In the genomic region with DNA sequence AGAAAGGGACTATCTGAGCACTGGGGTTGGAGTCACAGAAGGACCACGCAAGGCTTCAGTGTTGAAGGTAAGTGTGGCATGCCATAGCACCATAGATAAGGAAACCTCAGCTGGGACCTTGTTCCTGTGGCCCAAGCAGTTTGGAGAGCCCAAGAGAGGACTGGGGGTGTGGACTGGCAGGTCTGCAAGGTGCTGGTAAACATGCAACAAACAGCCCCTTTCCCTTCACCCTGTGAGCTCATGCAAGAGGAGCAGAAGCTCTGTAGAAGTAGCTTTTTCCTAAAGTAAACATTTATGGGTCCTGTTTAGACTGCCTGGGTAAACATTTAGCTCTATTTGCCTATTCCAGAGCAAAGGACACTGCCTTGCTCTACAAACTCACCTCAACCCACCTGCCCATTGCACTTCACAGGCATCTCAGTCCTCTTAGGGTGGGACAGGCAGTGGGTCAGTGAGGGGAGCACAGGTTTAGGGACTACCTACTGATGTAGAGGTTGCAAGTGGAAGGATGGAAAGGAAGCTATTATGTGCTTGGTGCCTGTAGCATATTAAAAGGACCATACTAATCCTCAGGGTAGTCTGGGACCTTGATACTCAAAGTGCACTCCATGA, we compare ENCODE assay signal across 1 cellular context.
TF ChIP-seq lines count a peak whose summit lies in the region.

No MANE protein-coding gene starts in this region.

TF ChIP-seq in HepG2, 621 proteins besides CTCF, POLR2A, EP300 and RAD21 (continued from another document and continues in another):
- TF ChIP-seq, protein P1, sequence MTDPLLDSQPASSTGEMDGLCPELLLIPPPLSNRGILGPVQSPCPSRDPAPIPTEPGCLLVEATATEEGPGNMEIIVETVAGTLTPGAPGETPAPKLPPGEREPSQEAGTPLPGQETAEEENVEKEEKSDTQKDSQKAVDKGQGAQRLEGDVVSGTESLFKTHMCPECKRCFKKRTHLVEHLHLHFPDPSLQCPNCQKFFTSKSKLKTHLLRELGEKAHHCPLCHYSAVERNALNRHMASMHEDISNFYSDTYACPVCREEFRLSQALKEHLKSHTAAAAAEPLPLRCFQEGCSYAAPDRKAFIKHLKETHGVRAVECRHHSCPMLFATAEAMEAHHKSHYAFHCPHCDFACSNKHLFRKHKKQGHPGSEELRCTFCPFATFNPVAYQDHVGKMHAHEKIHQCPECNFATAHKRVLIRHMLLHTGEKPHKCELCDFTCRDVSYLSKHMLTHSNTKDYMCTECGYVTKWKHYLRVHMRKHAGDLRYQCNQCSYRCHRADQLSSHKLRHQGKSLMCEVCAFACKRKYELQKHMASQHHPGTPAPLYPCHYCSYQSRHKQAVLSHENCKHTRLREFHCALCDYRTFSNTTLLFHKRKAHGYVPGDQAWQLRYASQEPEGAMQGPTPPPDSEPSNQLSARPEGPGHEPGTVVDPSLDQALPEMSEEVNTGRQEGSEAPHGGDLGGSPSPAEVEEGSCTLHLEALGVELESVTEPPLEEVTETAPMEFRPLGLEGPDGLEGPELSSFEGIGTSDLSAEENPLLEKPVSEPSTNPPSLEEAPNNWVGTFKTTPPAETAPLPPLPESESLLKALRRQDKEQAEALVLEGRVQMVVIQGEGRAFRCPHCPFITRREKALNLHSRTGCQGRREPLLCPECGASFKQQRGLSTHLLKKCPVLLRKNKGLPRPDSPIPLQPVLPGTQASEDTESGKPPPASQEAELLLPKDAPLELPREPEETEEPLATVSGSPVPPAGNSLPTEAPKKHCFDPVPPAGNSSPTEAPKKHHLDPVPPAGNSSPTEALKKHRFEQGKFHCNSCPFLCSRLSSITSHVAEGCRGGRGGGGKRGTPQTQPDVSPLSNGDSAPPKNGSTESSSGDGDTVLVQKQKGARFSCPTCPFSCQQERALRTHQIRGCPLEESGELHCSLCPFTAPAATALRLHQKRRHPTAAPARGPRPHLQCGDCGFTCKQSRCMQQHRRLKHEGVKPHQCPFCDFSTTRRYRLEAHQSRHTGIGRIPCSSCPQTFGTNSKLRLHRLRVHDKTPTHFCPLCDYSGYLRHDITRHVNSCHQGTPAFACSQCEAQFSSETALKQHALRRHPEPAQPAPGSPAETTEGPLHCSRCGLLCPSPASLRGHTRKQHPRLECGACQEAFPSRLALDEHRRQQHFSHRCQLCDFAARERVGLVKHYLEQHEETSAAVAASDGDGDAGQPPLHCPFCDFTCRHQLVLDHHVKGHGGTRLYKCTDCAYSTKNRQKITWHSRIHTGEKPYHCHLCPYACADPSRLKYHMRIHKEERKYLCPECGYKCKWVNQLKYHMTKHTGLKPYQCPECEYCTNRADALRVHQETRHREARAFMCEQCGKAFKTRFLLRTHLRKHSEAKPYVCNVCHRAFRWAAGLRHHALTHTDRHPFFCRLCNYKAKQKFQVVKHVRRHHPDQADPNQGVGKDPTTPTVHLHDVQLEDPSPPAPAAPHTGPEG (CRISPR knock-in tag; IDR thresholded peaks at IDR 0.05), result 0 out of 2 replicates have a peak, but pooled peaks have one; percentile 41
- TF ChIP-seq KLF16 (CRISPR knock-in tag; IDR thresholded peaks at IDR 0.05) (no peak), NCOA1 (CRISPR knock-in tag; IDR thresholded peaks at IDR 0.05) (0 out of 2 replicates have a peak, but pooled peaks have one; percentile 49), ZNF660 (CRISPR knock-in tag; IDR thresholded peaks at IDR 0.05; ENCODE audit: borderline replicate concordance, low read depth) (no peak), SKI (IDR thresholded peaks at IDR 0.05; ENCODE audit: partially characterized antibody) (no peak), MLX (CRISPR knock-in tag; IDR thresholded peaks at IDR 0.05) (no peak), ERF (CRISPR knock-in tag; IDR thresholded peaks at IDR 0.05) (no peak), KMT2A (CRISPR knock-in tag; IDR thresholded peaks at IDR 0.05) (no peak; the same call in 1 of the 2 replicates), CENPT (CRISPR knock-in tag; IDR thresholded peaks at IDR 0.05; ENCODE audit: low read depth) (no peak), ETV6 (CRISPR knock-in tag; conservative IDR thresholded peaks at IDR 0.05) (no peak), FOXP1 (IDR thresholded peaks at IDR 0.05) (peak; percentile 61; the same call in 1 of the 2 replicates), FOXP1 (CRISPR knock-in tag; IDR thresholded peaks at IDR 0.05) (peak; percentile 96), FOXA3 (CRISPR knock-in tag; IDR thresholded peaks at IDR 0.05) (peak; percentile 93), ZNF331 (CRISPR knock-in tag; IDR thresholded peaks at IDR 0.05) (no peak; the same call in 1 of the 2 replicates), ZNF709 (CRISPR knock-in tag; IDR thresholded peaks at IDR 0.05) (peak; percentile 71; the same call in 1 of the 2 replicates), HHEX (CRISPR knock-in tag; IDR thresholded peaks at IDR 0.05) (no peak), TRAFD1 (CRISPR knock-in tag; IDR thresholded peaks at IDR 0.05; ENCODE audit: borderline replicate concordance) (no peak), SETDB1 (CRISPR knock-in tag; IDR thresholded peaks at IDR 0.05; ENCODE audit: borderline replicate concordance) (no peak), RORA (CRISPR knock-in tag; IDR thresholded peaks at IDR 0.05) (no peak), HNRNPL (IDR thresholded peaks at IDR 0.05; ENCODE audit: low read depth, low read length) (no peak), MED8 (CRISPR knock-in tag; IDR thresholded peaks at IDR 0.05; ENCODE audit: insufficient replicate concordance) (no peak), ZZZ3 (CRISPR knock-in tag; IDR thresholded peaks at IDR 0.05; ENCODE audit: borderline replicate concordance) (no peak; the same call in 1 of the 2 replicates), RFXAP (CRISPR knock-in tag; IDR thresholded peaks at IDR 0.05; ENCODE audit: borderline replicate concordance) (peak; percentile 47; the same call in 1 of the 2 replicates), CBX5 (CRISPR knock-in tag; IDR thresholded peaks at IDR 0.05; ENCODE audit: borderline replicate concordance) (no peak), SMAD3 (CRISPR knock-in tag; IDR thresholded peaks at IDR 0.05) (no peak), ZNF768 (CRISPR knock-in tag; IDR thresholded peaks at IDR 0.05) (no peak), ZSCAN21 (CRISPR knock-in tag; IDR thresholded peaks at IDR 0.05; ENCODE audit: borderline replicate concordance) (peak; percentile 60; the same call in 1 of the 2 replicates), ZSCAN22 (CRISPR knock-in tag; IDR thresholded peaks at IDR 0.05) (no peak), ZNF317 (CRISPR knock-in tag; IDR thresholded peaks at IDR 0.05) (no peak; the same call in 1 of the 2 replicates), HOXA7 (CRISPR knock-in tag; IDR thresholded peaks at IDR 0.05) (no peak), MYNN (CRISPR knock-in tag; IDR thresholded peaks at IDR 0.05; ENCODE audit: low read depth) (no peak), NBN (conservative IDR thresholded peaks at IDR 0.05) (no peak), MIXL1 (CRISPR knock-in tag; IDR thresholded peaks at IDR 0.05) (no peak), SKIL (CRISPR knock-in tag; IDR thresholded peaks at IDR 0.05; ENCODE audit: borderline replicate concordance) (no peak), CBX1 (IDR thresholded peaks at IDR 0.05; ENCODE audit: low read depth) (no peak), ZNF101 (CRISPR knock-in tag; IDR thresholded peaks at IDR 0.05; ENCODE audit: borderline replicate concordance, low read depth) (no peak), ATM (IDR thresholded peaks at IDR 0.05; ENCODE audit: borderline replicate concordance) (no peak), RBM39 (IDR thresholded peaks at IDR 0.05; ENCODE audit: low read depth, low read length, poor library complexity, severe bottlenecking) (no peak), ZFP91 (CRISPR knock-in tag; IDR thresholded peaks at IDR 0.05; ENCODE audit: borderline replicate concordance) (no peak), RARA (CRISPR knock-in tag; IDR thresholded peaks at IDR 0.05) (peak; percentile 51), AGO1 (IDR thresholded peaks at IDR 0.05; ENCODE audit: low read depth, low read length, poor library complexity, severe bottlenecking) (no peak), HES4 (CRISPR knock-in tag; IDR thresholded peaks at IDR 0.05; ENCODE audit: borderline replicate concordance) (no peak), CENPBD1 (CRISPR knock-in tag; IDR thresholded peaks at IDR 0.05; ENCODE audit: borderline replicate concordance, low read depth) (no peak), SNAPC5 (CRISPR knock-in tag; IDR thresholded peaks at IDR 0.05; ENCODE audit: borderline replicate concordance) (no peak), IKZF1 (IDR thresholded peaks at IDR 0.05) (no peak)
- TF ChIP-seq, protein P2, sequence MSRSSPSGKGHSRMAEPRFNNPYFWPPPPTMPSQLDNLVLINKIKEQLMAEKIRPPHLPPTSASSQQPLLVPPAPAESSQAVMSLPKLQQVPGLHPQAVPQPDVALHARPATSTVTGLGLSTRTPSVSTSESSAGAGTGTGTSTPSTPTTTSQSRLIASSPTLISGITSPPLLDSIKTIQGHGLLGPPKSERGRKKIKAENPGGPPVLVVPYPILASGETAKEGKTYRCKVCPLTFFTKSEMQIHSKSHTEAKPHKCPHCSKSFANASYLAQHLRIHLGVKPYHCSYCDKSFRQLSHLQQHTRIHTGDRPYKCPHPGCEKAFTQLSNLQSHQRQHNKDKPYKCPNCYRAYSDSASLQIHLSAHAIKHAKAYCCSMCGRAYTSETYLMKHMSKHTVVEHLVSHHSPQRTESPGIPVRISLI (CRISPR knock-in tag; IDR thresholded peaks at IDR 0.05; ENCODE audit: borderline replicate concordance), result no peak
- TF ChIP-seq, protein P3, sequence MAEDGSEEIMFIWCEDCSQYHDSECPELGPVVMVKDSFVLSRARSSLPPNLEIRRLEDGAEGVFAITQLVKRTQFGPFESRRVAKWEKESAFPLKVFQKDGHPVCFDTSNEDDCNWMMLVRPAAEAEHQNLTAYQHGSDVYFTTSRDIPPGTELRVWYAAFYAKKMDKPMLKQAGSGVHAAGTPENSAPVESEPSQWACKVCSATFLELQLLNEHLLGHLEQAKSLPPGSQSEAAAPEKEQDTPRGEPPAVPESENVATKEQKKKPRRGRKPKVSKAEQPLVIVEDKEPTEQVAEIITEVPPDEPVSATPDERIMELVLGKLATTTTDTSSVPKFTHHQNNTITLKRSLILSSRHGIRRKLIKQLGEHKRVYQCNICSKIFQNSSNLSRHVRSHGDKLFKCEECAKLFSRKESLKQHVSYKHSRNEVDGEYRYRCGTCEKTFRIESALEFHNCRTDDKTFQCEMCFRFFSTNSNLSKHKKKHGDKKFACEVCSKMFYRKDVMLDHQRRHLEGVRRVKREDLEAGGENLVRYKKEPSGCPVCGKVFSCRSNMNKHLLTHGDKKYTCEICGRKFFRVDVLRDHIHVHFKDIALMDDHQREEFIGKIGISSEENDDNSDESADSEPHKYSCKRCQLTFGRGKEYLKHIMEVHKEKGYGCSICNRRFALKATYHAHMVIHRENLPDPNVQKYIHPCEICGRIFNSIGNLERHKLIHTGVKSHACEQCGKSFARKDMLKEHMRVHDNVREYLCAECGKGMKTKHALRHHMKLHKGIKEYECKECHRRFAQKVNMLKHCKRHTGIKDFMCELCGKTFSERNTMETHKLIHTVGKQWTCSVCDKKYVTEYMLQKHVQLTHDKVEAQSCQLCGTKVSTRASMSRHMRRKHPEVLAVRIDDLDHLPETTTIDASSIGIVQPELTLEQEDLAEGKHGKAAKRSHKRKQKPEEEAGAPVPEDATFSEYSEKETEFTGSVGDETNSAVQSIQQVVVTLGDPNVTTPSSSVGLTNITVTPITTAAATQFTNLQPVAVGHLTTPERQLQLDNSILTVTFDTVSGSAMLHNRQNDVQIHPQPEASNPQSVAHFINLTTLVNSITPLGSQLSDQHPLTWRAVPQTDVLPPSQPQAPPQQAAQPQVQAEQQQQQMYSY (CRISPR knock-in tag; IDR thresholded peaks at IDR 0.05), result no peak
